Comparison of ENCODE assay signal across 21 cellular contexts in the genomic region with DNA sequence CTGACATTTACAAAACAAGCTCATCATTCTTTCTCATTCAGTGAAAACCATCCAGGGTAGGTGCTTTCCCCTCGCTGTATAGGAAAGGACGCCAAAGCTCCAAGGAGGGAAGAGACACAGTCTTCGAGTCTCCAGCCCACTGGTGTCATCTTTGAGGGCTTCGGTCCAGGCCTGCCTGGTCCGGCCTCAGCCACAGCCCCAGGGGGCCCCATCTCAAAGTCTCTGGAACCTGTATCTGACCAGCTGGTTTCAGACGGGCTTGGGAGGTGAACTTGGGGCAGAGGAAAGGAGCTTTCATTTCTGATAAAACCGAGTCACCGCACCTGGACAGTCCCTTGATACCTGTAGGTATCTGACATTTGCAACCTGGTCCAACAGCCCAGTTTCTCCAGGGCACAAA.
A peak's percentile ranks its signal among the peaks of the same experiment; 100 is the strongest.
DNase-seq lines count a peak whose midpoint lies in the region; ATAC-seq and TF ChIP-seq lines count a peak whose summit lies in the region.
"Had no signal": no experiment of that assay in that cellular context is flagged by ENCODE, and none has a peak within 500 bp of the region (broad histone marks: within the 10 kb centered on the region; RNA-seq: fewer than 3 reads in every experiment).

No MANE protein-coding gene starts in this region.

- H3K4me2 ChIP-seq in BLaER1 (peak overlapping the region; percentile 59; the same call in 1 of the 2 replicates), mesenchymal stem cell (ENCODE audit: low read length, poor library complexity, severe bottlenecking) (no peak overlapping the region)
- H3K4me2 ChIP-seq in BLaER1 treated with 17β-estradiol and CSF1 and Interleukin-3, amounts not matched to agents 10 nM and 100 nM: peak overlapping the region in 6 of 11 experiments; percentile 42 to 65 (median 62); a peak in 8 of 22 replicates

- no peak overlapping the region for H2BK5ac ChIP-seq in mesenchymal stem cell (ENCODE audit: low read depth, low read length, poor library complexity, severe bottlenecking)

- H3K27me3 ChIP-seq in BLaER1 (no peaks in the 10 kb centered on the region), mesenchymal stem cell (ENCODE audit: control insufficient read depth in 1 of 2, insufficient read depth in 1 of 2, low read length in 2 of 2) (peaks cover 36 to 41% of the 10 kb centered on the region in 2 experiments), transverse colon (no peaks in the 10 kb centered on the region)
- no peaks in the 10 kb centered on the region for H3K27me3 ChIP-seq in BLaER1 treated with 17β-estradiol and CSF1 and Interleukin-3, amounts not matched to agents 10 nM and 100 nM
- H3K27me3 ChIP-seq in CD4-positive, alpha-beta T cell (ENCODE audit: control insufficient read depth, insufficient read depth, low read length): no peaks in the 10 kb centered on the region
- H3K27me3 ChIP-seq: BE2C had no signal

- peak overlapping the region; percentile 18 for H2AFZ ChIP-seq in mesenchymal stem cell (ENCODE audit: low read depth, low read length)
- H2AFZ ChIP-seq: GM23248 had no signal

- no peak overlapping the region for H2BK15ac ChIP-seq in mesenchymal stem cell (ENCODE audit: low read depth, poor library complexity, severe bottlenecking)

- H3K14ac ChIP-seq in mesenchymal stem cell (ENCODE audit: low read length in 2 of 2): no peak overlapping the region

- no peaks in the 10 kb centered on the region for H3K4me1 Mint-ChIP-seq in CD4-positive, alpha-beta T cell (ENCODE audit: low read depth)

- H4K91ac ChIP-seq in mesenchymal stem cell (ENCODE audit: low read length): no peak overlapping the region

- H3K36me3 ChIP-seq in BLaER1: no peaks in the 10 kb centered on the region
- no peaks in the 10 kb centered on the region for H3K36me3 ChIP-seq in BLaER1 treated with 17β-estradiol and CSF1 and Interleukin-3, amounts not matched to agents 10 nM and 100 nM
- H3K36me3 ChIP-seq in mesenchymal stem cell (ENCODE audit: control insufficient read depth in 1 of 2, insufficient read depth in 2 of 2, low read depth in 1 of 2, low read length in 2 of 2): no peaks in the 10 kb centered on the region
- no peaks in the 10 kb centered on the region for H3K36me3 ChIP-seq in transverse colon
- H3K36me3 ChIP-seq: BE2C had no signal

- H3K27me3 Mint-ChIP-seq in CD4-positive, alpha-beta T cell: peaks cover 46% of the 10 kb centered on the region

- H3K9me3 Mint-ChIP-seq in CD4-positive, alpha-beta T cell: no peaks in the 10 kb centered on the region

- H2BK120ac ChIP-seq in mesenchymal stem cell (ENCODE audit: low read depth, low read length): no peak overlapping the region

- no peak overlapping the region for H3K4me3 Mint-ChIP-seq in CD4-positive, alpha-beta T cell
- H3K4me3 Mint-ChIP-seq: CD14-positive monocyte; CD8-positive, alpha-beta T cell had no signal

- H3K27ac ChIP-seq in BLaER1: no peak overlapping the region
- H3K27ac ChIP-seq in BLaER1 treated with 17β-estradiol and CSF1 and Interleukin-3, amounts not matched to agents 10 nM and 100 nM: no peak overlapping the region
- no peak overlapping the region for H3K27ac ChIP-seq in mesenchymal stem cell (ENCODE audit: low read length, poor library complexity, severe bottlenecking)
- no peak overlapping the region for H3K27ac ChIP-seq in transverse colon
- no peak overlapping the region for H3K27ac ChIP-seq in CD4-positive, alpha-beta T cell (ENCODE audit: low read depth, low read length)
- H3K27ac ChIP-seq: GM23248 had no signal

- POLR2A ChIA-PET in CD4-positive, alpha-beta T cell (lab: Charles Lee): no interaction called here

- no peaks in the 10 kb centered on the region for H3K79me1 ChIP-seq in mesenchymal stem cell (replicated peaks; ENCODE audit: low read length, poor library complexity, severe bottlenecking)

- H3K27ac Mint-ChIP-seq in CD4-positive, alpha-beta T cell: no peak overlapping the region
- H3K27ac Mint-ChIP-seq: CD14-positive monocyte; CD8-positive, alpha-beta T cell had no signal

- no peaks in the 10 kb centered on the region for H4K20me1 ChIP-seq in BLaER1
- H4K20me1 ChIP-seq in BLaER1 treated with 17β-estradiol and CSF1 and Interleukin-3, amounts not matched to agents 10 nM and 100 nM: no peaks in the 10 kb centered on the region

- H3K9ac ChIP-seq in BLaER1 (no peak overlapping the region), mesenchymal stem cell (ENCODE audit: low read length) (no peak overlapping the region)
- no peak overlapping the region for H3K9ac ChIP-seq in BLaER1 treated with 17β-estradiol and CSF1 and Interleukin-3, amounts not matched to agents 10 nM and 100 nM
- H3K9ac ChIP-seq: GM23248 had no signal

- no peak for TF ChIP-seq CTCF in transverse colon (IDR thresholded peaks at IDR 0.05)
- TF ChIP-seq CTCF in CD4-positive, alpha-beta T cell (IDR thresholded peaks at IDR 0.05): no peak

- no peak for ATAC-seq in CD4-positive, alpha-beta T cell (ENCODE audit: poor library complexity)
- ATAC-seq: CD8-positive, alpha-beta T cell; GM12878; K562 had no signal

- H3K4ac ChIP-seq in mesenchymal stem cell (ENCODE audit: low read depth in 1 of 2, low read length in 2 of 2): no peak overlapping the region

- TF ChIP-seq POLR2A in transverse colon (IDR thresholded peaks at IDR 0.05): no peak

- H3K18ac ChIP-seq in mesenchymal stem cell (ENCODE audit: low read depth in 1 of 2, low read length in 2 of 2): no peak overlapping the region

- H2AK5ac ChIP-seq in mesenchymal stem cell (ENCODE audit: low read length, severe bottlenecking): no peak overlapping the region

- no peak for TF ChIP-seq EP300 in transverse colon (IDR thresholded peaks at IDR 0.05; ENCODE audit: low read depth)

- H3K36me3 Mint-ChIP-seq in CD4-positive, alpha-beta T cell (ENCODE audit: low read depth): no peaks in the 10 kb centered on the region
- H3K36me3 Mint-ChIP-seq: CD14-positive monocyte; CD8-positive, alpha-beta T cell had no signal

- peaks cover 78% of the 10 kb centered on the region for H3K4me1 ChIP-seq in BLaER1
- H3K4me1 ChIP-seq in BLaER1 treated with 17β-estradiol and CSF1 and Interleukin-3, amounts not matched to agents 10 nM and 100 nM: peaks cover 32 to 75% (median 63%) of the 10 kb centered on the region in 10 experiments
- no peaks in the 10 kb centered on the region for H3K4me1 ChIP-seq in mesenchymal stem cell (ENCODE audit: control insufficient read depth, insufficient read depth, low read depth, low read length)
- no peaks in the 10 kb centered on the region for H3K4me1 ChIP-seq in transverse colon

- H2BK12ac ChIP-seq in mesenchymal stem cell (ENCODE audit: low read length in 2 of 2): no peak overlapping the region

- intact Hi-C loops in transverse colon (cut with DNase I; ENCODE audit: low total_unique reads): no loop called here
- intact Hi-C loops in CD4-positive, alpha-beta T cell (cut with DNase I, micrococcal nuclease): no loop called here

- no peak overlapping the region for H3K23ac ChIP-seq in mesenchymal stem cell (ENCODE audit: low read length in 2 of 2)

- 87% methylated on average over 8 of the region's 8 CpGs for WGBS in mesenchymal stem cell
- 83% methylated on average over 8 of the region's 8 CpGs; no CpG with 5 or more reads in 1 of the 2 donors for WGBS in transverse colon (ENCODE audit: low coverage in 1 of 2), 2 donors

- no peaks in the 10 kb centered on the region for H3K9me3 ChIP-seq in BLaER1
- no peaks in the 10 kb centered on the region for H3K9me3 ChIP-seq in BLaER1 treated with 17β-estradiol and CSF1 and Interleukin-3, amounts not matched to agents 10 nM and 100 nM (replicated peaks in 1 of 11)
- H3K9me3 ChIP-seq in mesenchymal stem cell (ENCODE audit: control insufficient read depth, low read length): no peaks in the 10 kb centered on the region
- no peaks in the 10 kb centered on the region for H3K9me3 ChIP-seq in transverse colon
- H3K9me3 ChIP-seq in CD4-positive, alpha-beta T cell (ENCODE audit: control insufficient read depth, low read length): no peaks in the 10 kb centered on the region
- H3K9me3 ChIP-seq: BE2C had no signal

- in situ Hi-C loops in transverse colon (cut with MboI; ENCODE audit: low pct_ligation_motif_present in 1 of 4, low pct_unique_long_range_greater_than_20kb in 1 of 4, low sequenced_read_pairs in 3 of 4): no loop called here

- CTCF ChIA-PET in CD4-positive, alpha-beta T cell (lab: Charles Lee): no interaction called here

- H3K4me3 ChIP-seq in BLaER1: no peak overlapping the region
- H3K4me3 ChIP-seq in BLaER1 treated with 17β-estradiol and CSF1 and Interleukin-3, amounts not matched to agents 10 nM and 100 nM: no peak overlapping the region
- H3K4me3 ChIP-seq in mesenchymal stem cell (ENCODE audit: insufficient read depth in 1 of 2, low read depth in 1 of 2, low read length in 2 of 2): no peak overlapping the region
- no peak overlapping the region for H3K4me3 ChIP-seq in transverse colon
- H3K4me3 ChIP-seq: GM12878, GM23248, K562 had no signal

- DNase-seq in ecto neural progenitor cell (ENCODE audit: low spot score) (peak; percentile 28), mesenchymal stem cell (no peak), transverse colon (no peak), NCI-H1417 (lab: John Stamatoyannopoulos, UW) (no peak), ureter (ENCODE audit: low spot score) (no peak)
- DNase-seq in CD4-positive, alpha-beta T cell: no peak
- DNase-seq: ACHN, BE2C, Calu3, DMS 273 treated with DMSO at 0.1 percent for 48 hours, DMS53, EL, GM23248, HCEC 1CT, IMR-90 had no signal

- H4K8ac ChIP-seq in mesenchymal stem cell (ENCODE audit: low read length): no peak overlapping the region
